In the genomic region with DNA sequence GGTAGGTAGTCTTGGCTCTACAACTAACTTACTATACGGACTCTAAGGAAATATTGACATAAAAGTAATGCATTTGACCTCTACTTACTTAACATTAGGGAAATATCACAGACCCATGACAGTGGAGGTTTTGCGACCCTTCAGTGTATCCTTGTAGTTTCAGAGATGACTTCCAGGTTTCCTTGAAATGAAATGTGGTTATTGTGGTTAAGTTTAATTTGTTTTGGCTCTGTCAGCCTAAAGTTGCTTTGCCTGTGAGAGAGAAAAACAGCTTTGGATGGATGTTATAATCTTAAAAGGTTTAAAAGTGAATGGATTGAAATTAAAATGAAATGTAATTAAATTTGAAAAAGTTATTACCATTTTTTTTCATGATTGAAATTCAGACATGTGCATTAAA, we compare ENCODE assay signal across 20 cellular contexts. TPM values are rescaled to one million over a fixed set of nuclear protein-coding genes. Genes with fewer than 3 reads are reported as not detected.
DNase-seq lines count a peak whose midpoint lies in the region; ATAC-seq, FAIRE-seq and TF ChIP-seq lines count a peak whose summit lies in the region.
"Had no signal": no experiment of that assay in that cellular context is flagged by ENCODE, and none has a peak within 500 bp of the region (broad histone marks: within the 10 kb centered on the region; RNA-seq: fewer than 3 reads in every experiment).

No MANE protein-coding gene starts in this region.

- peaks cover 19% of the 10 kb centered on the region for H3K79me2 ChIP-seq in HepG2 (ENCODE audit: insufficient read depth, low read length)

- ATAC-seq in SK-N-SH treated with all-trans-retinoic acid at 6 μM for 48 hours: peak; percentile 33
- no peak for ATAC-seq in GM18861 (IDR thresholded peaks at IDR 0.05; ENCODE audit: unreplicated experiment)
- no peak for ATAC-seq in HepG2
- no peak for ATAC-seq in HG03565 (IDR thresholded peaks at IDR 0.05; ENCODE audit: unreplicated experiment)
- ATAC-seq: activated naive CD4-positive, alpha-beta T cell treated with anti-CD3 and anti-CD28 coated beads, Interleukin-2, amount 50 U/mL, for 72 hours; activated T-cell treated with anti-CD3 and anti-CD28 coated beads, Interleukin-2, amount 50 U/mL, for 4 hours; CD8-positive, alpha-beta T cell; mucosa of descending colon; right lobe of liver had no signal

- BruUV-seq in HepG2 (replicated peaks; lab: Mats Ljungman, UMichigan): no TSS peak

- H3K27me3 ChIP-seq in HUES48 (ENCODE audit: control insufficient read depth, insufficient read depth, low read length) (no peaks in the 10 kb centered on the region), HepG2 (ENCODE audit: control insufficient read depth in 1 of 2, insufficient read depth in 2 of 2, low read length in 2 of 2) (no peaks in the 10 kb centered on the region)
- H3K27me3 ChIP-seq: esophagus squamous epithelium, right lobe of liver, uterus had no signal

- no peak for FAIRE-seq in GM12892 (lab: Jason Lieb, UNC)
- FAIRE-seq in HepG2 (lab: Jason Lieb, UNC): no peak

- CTCF ChIA-PET in HepG2 (lab: Yijun Ruan, JAX; ENCODE audit: low intra/inter-chr PET ratio, low total read pairs): no interaction called here

- 100% methylated on average over 2 of the region's 2 CpGs for WGBS in HepG2 (ENCODE audit: low lambda C conversion rate)

- DNase-seq in AG10803 (ENCODE audit: low read depth): peak; percentile 30
- peak; percentile 42 for DNase-seq in fibroblast of peridontal ligament (ENCODE audit: extremely low read depth)
- no peak for DNase-seq in GM12892 (ENCODE audit: insufficient read length)
- no peak for DNase-seq in HepG2 (ENCODE audit: low spot score)
- DNase-seq: activated CD4-positive, alpha-beta memory T cell treated with anti-CD3 and anti-CD28 coated beads, Interleukin-2, amount 10 ng/mL, durations not matched to agents 7 days and 5 days; activated T-cell treated with anti-CD3 and anti-CD28 coated beads, Interleukin-2, amount 50 U/mL, for 4 hours; CD8-positive, alpha-beta T cell; EL; esophagus squamous epithelium; mucosa of descending colon; NCI-H1105 treated with DMSO at 0.1 percent for 48 hours; right lobe of liver; stimulated activated CD4-positive, alpha-beta T cell treated with anti-CD3 and anti-CD28 coated beads, Interleukin-2, amount 100 ng/mL, for 24 hours; uterus had no signal

- no peak for TF ChIP-seq EP300 in HepG2 (IDR thresholded peaks at IDR 0.05; ENCODE audit: low read depth in 2 of 2, low read length in 2 of 2)
- no peak for TF ChIP-seq EP300 in HepG2 (CRISPR knock-in tag; IDR thresholded peaks at IDR 0.05; ENCODE audit: borderline replicate concordance)

- H3K4me3 ChIP-seq in AG10803 (ENCODE audit: low read length) (no peak overlapping the region), HUES48 (ENCODE audit: low read depth, low read length) (no peak overlapping the region; the same call in 1 of the 2 replicates), HepG2 (replicated peaks in 1 of 3; ENCODE audit: insufficient read depth in 1 of 3, low read depth in 2 of 3, low read length in 3 of 3) (no peak overlapping the region)
- H3K4me3 ChIP-seq: esophagus squamous epithelium, mucosa of descending colon, right lobe of liver, uterus had no signal

- H3K36me3 ChIP-seq in HUES48 (ENCODE audit: control insufficient read depth, insufficient read depth, low read length) (peaks cover 23% of the 10 kb centered on the region), HepG2 (replicated peaks in 1 of 2; ENCODE audit: control insufficient read depth in 1 of 2, insufficient read depth in 2 of 2, low read length in 2 of 2) (peaks cover 10 to 49% of the 10 kb centered on the region in 2 experiments)
- H3K36me3 ChIP-seq: uterus had no signal

- H3K4me2 ChIP-seq in HepG2 (ENCODE audit: low read depth, low read length): no peak overlapping the region

- in situ Hi-C loops in HepG2 (cut with HindIII; ENCODE audit: extremely low pct_ligation_motif_present, low pct_unique_long_range_greater_than_20kb): no loop called here

- no peak for TF ChIP-seq POLR2A in GM12892 (IDR thresholded peaks at IDR 0.05; ENCODE audit: low read depth, low read length)
- no peak for TF ChIP-seq POLR2A in HepG2 (IDR thresholded peaks at IDR 0.05; ENCODE audit: insufficient read depth in 1 of 2, low read depth in 2 of 2, low read length in 2 of 2)

- TF ChIP-seq CTCF in AG10803 (conservative IDR thresholded peaks at IDR 0.05; ENCODE audit: low read length) (no peak), HepG2 (CRISPR knock-in tag; IDR thresholded peaks at IDR 0.05) (no peak)

- POLR2A ChIA-PET in HepG2 (lab: Yijun Ruan, JAX): no interaction called here

- H3K4me1 ChIP-seq in HUES48 (ENCODE audit: control insufficient read depth, insufficient read depth, low read length) (peaks cover 65% of the 10 kb centered on the region), HepG2 (ENCODE audit: insufficient read depth, low read length) (no peaks in the 10 kb centered on the region)
- H3K4me1 ChIP-seq: right lobe of liver had no signal

- 0 out of 2 replicates have a peak, but pooled peaks cover 3% of the 10 kb centered on the region for H4K20me1 ChIP-seq in HepG2 (ENCODE audit: insufficient read depth, low read length)

- intact Hi-C loops in HepG2 (cut with micrococcal nuclease; ENCODE audit: unreplicated experiment): no loop called here

- H3K27ac ChIP-seq in HUES48 (ENCODE audit: low read depth, low read length) (peak overlapping the region; percentile 91), HepG2 (ENCODE audit: extremely low read length, insufficient read depth, low read length) (no peak overlapping the region)
- H3K27ac ChIP-seq: esophagus squamous epithelium, right lobe of liver, uterus had no signal

- no peak overlapping the region for H2AFZ ChIP-seq in HepG2 (ENCODE audit: low read length)

- H3K9ac ChIP-seq in HUES48 (ENCODE audit: low read depth, low read length) (no peak overlapping the region), HepG2 (ENCODE audit: insufficient read depth, low read depth, low read length) (no peak overlapping the region)

- no peak for TF ChIP-seq RAD21 in HepG2 (CRISPR knock-in tag; IDR thresholded peaks at IDR 0.05)

- H3K9me3 ChIP-seq in HUES48 (ENCODE audit: control insufficient read depth, insufficient read depth, low read length) (no peaks in the 10 kb centered on the region), HepG2 (ENCODE audit: low read length) (no peaks in the 10 kb centered on the region)
- H3K9me3 ChIP-seq: esophagus squamous epithelium, right lobe of liver, uterus had no signal

TF ChIP-seq in HepG2, 621 proteins besides CTCF, POLR2A, EP300 and RAD21 (continues in another document):
- no peak for TF ChIP-seq ZNF546 (CRISPR knock-in tag; conservative IDR thresholded peaks at IDR 0.05)
- TF ChIP-seq, protein P1, sequence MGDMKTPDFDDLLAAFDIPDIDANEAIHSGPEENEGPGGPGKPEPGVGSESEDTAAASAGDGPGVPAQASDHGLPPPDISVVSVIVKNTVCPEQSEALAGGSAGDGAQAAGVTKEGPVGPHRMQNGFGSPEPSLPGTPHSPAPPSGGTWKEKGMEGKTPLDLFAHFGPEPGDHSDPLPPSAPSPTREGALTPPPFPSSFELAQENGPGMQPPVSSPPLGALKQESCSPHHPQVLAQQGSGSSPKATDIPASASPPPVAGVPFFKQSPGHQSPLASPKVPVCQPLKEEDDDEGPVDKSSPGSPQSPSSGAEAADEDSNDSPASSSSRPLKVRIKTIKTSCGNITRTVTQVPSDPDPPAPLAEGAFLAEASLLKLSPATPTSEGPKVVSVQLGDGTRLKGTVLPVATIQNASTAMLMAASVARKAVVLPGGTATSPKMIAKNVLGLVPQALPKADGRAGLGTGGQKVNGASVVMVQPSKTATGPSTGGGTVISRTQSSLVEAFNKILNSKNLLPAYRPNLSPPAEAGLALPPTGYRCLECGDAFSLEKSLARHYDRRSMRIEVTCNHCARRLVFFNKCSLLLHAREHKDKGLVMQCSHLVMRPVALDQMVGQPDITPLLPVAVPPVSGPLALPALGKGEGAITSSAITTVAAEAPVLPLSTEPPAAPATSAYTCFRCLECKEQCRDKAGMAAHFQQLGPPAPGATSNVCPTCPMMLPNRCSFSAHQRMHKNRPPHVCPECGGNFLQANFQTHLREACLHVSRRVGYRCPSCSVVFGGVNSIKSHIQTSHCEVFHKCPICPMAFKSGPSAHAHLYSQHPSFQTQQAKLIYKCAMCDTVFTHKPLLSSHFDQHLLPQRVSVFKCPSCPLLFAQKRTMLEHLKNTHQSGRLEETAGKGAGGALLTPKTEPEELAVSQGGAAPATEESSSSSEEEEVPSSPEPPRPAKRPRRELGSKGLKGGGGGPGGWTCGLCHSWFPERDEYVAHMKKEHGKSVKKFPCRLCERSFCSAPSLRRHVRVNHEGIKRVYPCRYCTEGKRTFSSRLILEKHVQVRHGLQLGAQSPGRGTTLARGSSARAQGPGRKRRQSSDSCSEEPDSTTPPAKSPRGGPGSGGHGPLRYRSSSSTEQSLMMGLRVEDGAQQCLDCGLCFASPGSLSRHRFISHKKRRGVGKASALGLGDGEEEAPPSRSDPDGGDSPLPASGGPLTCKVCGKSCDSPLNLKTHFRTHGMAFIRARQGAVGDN (CRISPR knock-in tag; IDR thresholded peaks at IDR 0.05): no peak
- no peak for TF ChIP-seq HES4 (CRISPR knock-in tag; IDR thresholded peaks at IDR 0.05; ENCODE audit: borderline replicate concordance)
- no peak for TF ChIP-seq CBX5 (CRISPR knock-in tag; IDR thresholded peaks at IDR 0.05; ENCODE audit: borderline replicate concordance)

RNA-seq across cellular contexts. Expression of a gene that starts 42.9 kb away (rescaled TPM):
- 0.28 TPM for polyA plus RNA-seq in GM12892 (2012; ENCODE audit: missing spikeins)
- not detected in 2 replicates for total RNA-seq in HepG2 (2016; rRNA removed; fragmentation: Illumina TruSeq; extraction: Trizol)
- total RNA-seq in HepG2 (2016; cell fraction: cytosol; rRNA removed; fragmentation: Illumina TruSeq; extraction: Trizol; ENCODE audit: low read depth): not detected in 2 replicates
- total RNA-seq in HepG2 (2016; cell fraction: insoluble cytoplasmic fraction; rRNA removed; fragmentation: Illumina TruSeq; extraction: Trizol): not detected in 2 replicates
- total RNA-seq in HepG2 (2016; cell fraction: membrane; rRNA removed; fragmentation: Illumina TruSeq; extraction: Trizol): not detected in 2 replicates
- total RNA-seq in HepG2 (2016; cell fraction: nucleus; rRNA removed; fragmentation: Illumina TruSeq; extraction: Trizol): not detected in 2 replicates
- not detected in 2 replicates for polyA plus RNA-seq in HepG2 (2011; rRNA removed)
- not detected in 2 replicates for polyA plus RNA-seq in HepG2 (2011; cell fraction: cytosol; rRNA removed)
- not detected in 2 replicates for polyA plus RNA-seq in HepG2 (2011; cell fraction: nucleus; rRNA removed)
- 0.03 and 0.08 TPM in 2 replicates for polyA plus RNA-seq in HepG2 (2012)
- not detected in 2 replicates for polyA plus RNA-seq in HepG2 (2016; cell fraction: cytosol; fragmentation: Illumina TruSeq; extraction: Trizol; ENCODE audit: low read depth)
- polyA plus RNA-seq in HepG2 (2016; cell fraction: insoluble cytoplasmic fraction; fragmentation: Illumina TruSeq; extraction: Trizol; ENCODE audit: low read depth): not detected in 2 replicates
- polyA plus RNA-seq in HepG2 (2016; cell fraction: membrane; fragmentation: Illumina TruSeq; extraction: Trizol; ENCODE audit: low read depth): not detected in 2 replicates
- polyA plus RNA-seq in HepG2 (2016; cell fraction: nucleus; fragmentation: Illumina TruSeq; extraction: Trizol; ENCODE audit: insufficient read depth, low read depth): not detected in 2 replicates
- not detected in 2 replicates for polyA minus RNA-seq in HepG2 (2011; rRNA and poly(A)+ RNA removed; ENCODE audit: low replicate concordance)
- polyA minus RNA-seq in HepG2 (2011; cell fraction: cytosol; rRNA and poly(A)+ RNA removed): not detected in 2 replicates
- polyA minus RNA-seq in HepG2 (2011; cell fraction: nucleus; rRNA and poly(A)+ RNA removed): not detected in 2 replicates
- total RNA-seq: cardiac septum had no signal

Comparison
In these comparisons a context has a peak if more than half of its experiments do, and no peak if none do; other contexts are left out.
1. DNase-seq: peak in AG10803 (single experiment) and fibroblast of peridontal ligament (single experiment); none in GM12892 (single experiment) and HepG2 (single experiment).